ENCODE assay signal across 19 cellular contexts in genomic region chr20:18657575-18657974, GRCh38.
DNase-seq lines count a peak whose midpoint lies in the region; ATAC-seq and TF ChIP-seq lines count a peak whose summit lies in the region.
"Had no signal": no experiment of that assay in that cellular context is flagged by ENCODE, and none has a peak within 500 bp of the region (broad histone marks: within the 10 kb centered on the region; RNA-seq: fewer than 3 reads in every experiment).

No MANE protein-coding gene starts in this region.

- peak overlapping the region; percentile 17 for H2AK9ac ChIP-seq in IMR-90 (replicated peaks; ENCODE audit: low read depth, low read length, poor library complexity)

- H3K79me1 ChIP-seq in IMR-90 (ENCODE audit: low read depth in 1 of 2, low read length in 2 of 2): peaks cover 5% of the 10 kb centered on the region in 2 experiments; a peak in 1 of 4 replicates

- no peak overlapping the region for H4K91ac ChIP-seq in IMR-90 (ENCODE audit: insufficient read depth, low read depth, low read length)

- no peak overlapping the region for H2BK5ac ChIP-seq in IMR-90 (ENCODE audit: low read depth, low read length, poor library complexity, severe bottlenecking)

- ATAC-seq in IMR-90 (ENCODE audit: low read depth) (peak; percentile 69), foreskin keratinocyte (peak; percentile 82)
- ATAC-seq in stimulated activated naive B cell treated with anti-CD40 and anti-IgM and Interleukin-4, amounts not matched to agents 10 μg/mL and 1 μg/mL and 100 μg/mL, for 72 hours (replicated peaks): no peak
- ATAC-seq in activated CD8-positive, alpha-beta T cell treated with anti-CD3 and anti-CD28 coated beads, Interleukin-2, amount 10 ng/mL, durations not matched to agents 7 days and 5 days: no peak
- ATAC-seq: lower lobe of right lung; naive thymus-derived CD8-positive, alpha-beta T cell; SK-N-SH treated with all-trans-retinoic acid at 6 μM for 48 hours had no signal

- H3K36me3 Mint-ChIP-seq in stimulated activated naive B cell treated with anti-CD40 and anti-IgM and Interleukin-4, amounts not matched to agents 10 μg/mL and 1 μg/mL and 100 μg/mL, for 72 hours: peaks cover 10 to 22% of the 10 kb centered on the region in 2 donors
- no peaks in the 10 kb centered on the region for H3K36me3 Mint-ChIP-seq in activated CD8-positive, alpha-beta T cell treated with anti-CD3 and anti-CD28 coated beads, Interleukin-2, amount 10 ng/mL, durations not matched to agents 7 days and 5 days (ENCODE audit: low read depth)
- H3K36me3 Mint-ChIP-seq in activated CD4-positive, alpha-beta T cell treated with anti-CD3 and anti-CD28 coated beads, Interleukin-2, amount 10 ng/mL, durations not matched to agents 7 days and 5 days (ENCODE audit: low read depth): peaks cover 2% of the 10 kb centered on the region

- POLR2A ChIA-PET in IMR-90 (lab: Charles Lee; ENCODE audit: unreplicated experiment): no interaction called here
- POLR2A ChIA-PET in activated CD8-positive, alpha-beta T cell treated with anti-CD3 and anti-CD28 coated beads, Interleukin-2, amount 10 ng/mL, durations not matched to agents 7 days and 5 days (lab: Charles Lee): no interaction called here
- POLR2A ChIA-PET in activated CD4-positive, alpha-beta T cell treated with anti-CD3 and anti-CD28 coated beads, Interleukin-2, amount 10 ng/mL, durations not matched to agents 7 days and 5 days (lab: Charles Lee): no interaction called here

- H2BK120ac ChIP-seq in IMR-90 (ENCODE audit: low read depth, low read length): no peak overlapping the region

- H3K4me3 ChIP-seq in IMR-90 (ENCODE audit: insufficient read depth, low read depth, low read length): no peak overlapping the region
- no peak overlapping the region for H3K4me3 ChIP-seq in astrocyte of the spinal cord (ENCODE audit: low read depth, low read length)
- no peak overlapping the region for H3K4me3 ChIP-seq in testis
- H3K4me3 ChIP-seq: ascending aorta, HAP-1, lower lobe of right lung, Peyer's patch had no signal

- TF ChIP-seq CTCF in IMR-90 (conservative IDR thresholded peaks at IDR 0.05; ENCODE audit: low read depth, low read length) (no peak), astrocyte of the spinal cord (IDR thresholded peaks at IDR 0.05; ENCODE audit: low read depth, low read length) (no peak), foreskin keratinocyte (conservative IDR thresholded peaks at IDR 0.05) (no peak), testis (IDR thresholded peaks at IDR 0.05) (no peak)

- CTCF ChIA-PET in IMR-90 (lab: Yijun Ruan, JAX): no interaction called here
- CTCF ChIA-PET in activated CD8-positive, alpha-beta T cell treated with anti-CD3 and anti-CD28 coated beads, Interleukin-2, amount 10 ng/mL, durations not matched to agents 7 days and 5 days (lab: Charles Lee): no interaction called here
- CTCF ChIA-PET in activated CD4-positive, alpha-beta T cell treated with anti-CD3 and anti-CD28 coated beads, Interleukin-2, amount 10 ng/mL, durations not matched to agents 7 days and 5 days (lab: Charles Lee): no interaction called here

- no peak overlapping the region for H3K4ac ChIP-seq in IMR-90 (ENCODE audit: low read depth, low read length)

- H3K18ac ChIP-seq in IMR-90 (ENCODE audit: low read depth, low read length): no peak overlapping the region

- intact Hi-C loops in IMR-90 (cut with micrococcal nuclease) (no loop called here), testis (cut with DNase I; ENCODE audit: low total_unique reads) (no loop called here)

- no peak overlapping the region for H3K9ac ChIP-seq in IMR-90 (ENCODE audit: low read depth, low read length)

- H3K56ac ChIP-seq in IMR-90 (ENCODE audit: extremely low read depth, insufficient read depth, low read length): no peak overlapping the region

- H3K9me3 ChIP-seq in IMR-90 (ENCODE audit: control insufficient read depth, insufficient read depth, low read length) (no peaks in the 10 kb centered on the region), testis (no peaks in the 10 kb centered on the region)
- H3K9me3 ChIP-seq: ascending aorta, HAP-1, lower lobe of right lung, Peyer's patch had no signal

- peak overlapping the region; percentile 1 for H2AFZ ChIP-seq in IMR-90 (replicated peaks; ENCODE audit: low read length, poor library complexity)

- no peak overlapping the region for H3K4me2 ChIP-seq in IMR-90 (ENCODE audit: low read depth, low read length)

- H3K4me3 Mint-ChIP-seq in stimulated activated naive B cell treated with anti-CD40 and anti-IgM and Interleukin-4, amounts not matched to agents 10 μg/mL and 1 μg/mL and 100 μg/mL, for 72 hours: peak overlapping the region in 1 of 2 donors; percentile 4
- no peak overlapping the region for H3K4me3 Mint-ChIP-seq in activated CD8-positive, alpha-beta T cell treated with anti-CD3 and anti-CD28 coated beads, Interleukin-2, amount 10 ng/mL, durations not matched to agents 7 days and 5 days
- H3K4me3 Mint-ChIP-seq in activated CD4-positive, alpha-beta T cell treated with anti-CD3 and anti-CD28 coated beads, Interleukin-2, amount 10 ng/mL, durations not matched to agents 7 days and 5 days: no peak overlapping the region
- H3K4me3 Mint-ChIP-seq: naive thymus-derived CD8-positive, alpha-beta T cell had no signal

- dilution Hi-C loops in IMR-90 (cut with HindIII; ENCODE audit: low sequenced_read_pairs, unreplicated experiment): no loop called here

- TF ChIP-seq POLR2A in IMR-90 (IDR thresholded peaks at IDR 0.05; ENCODE audit: low read depth, low read length) (no peak), testis (IDR thresholded peaks at IDR 0.05) (no peak)

- peaks cover 12 to 23% of the 10 kb centered on the region in 2 donors for H3K4me1 Mint-ChIP-seq in stimulated activated naive B cell treated with anti-CD40 and anti-IgM and Interleukin-4, amounts not matched to agents 10 μg/mL and 1 μg/mL and 100 μg/mL, for 72 hours
- no peaks in the 10 kb centered on the region for H3K4me1 Mint-ChIP-seq in activated CD8-positive, alpha-beta T cell treated with anti-CD3 and anti-CD28 coated beads, Interleukin-2, amount 10 ng/mL, durations not matched to agents 7 days and 5 days (ENCODE audit: low read depth)
- no peaks in the 10 kb centered on the region for H3K4me1 Mint-ChIP-seq in activated CD4-positive, alpha-beta T cell treated with anti-CD3 and anti-CD28 coated beads, Interleukin-2, amount 10 ng/mL, durations not matched to agents 7 days and 5 days

- no peak overlapping the region for H2BK20ac ChIP-seq in IMR-90 (ENCODE audit: low read depth, low read length)

- no peak overlapping the region for H2AK5ac ChIP-seq in IMR-90 (ENCODE audit: low read depth, low read length)

- H3K9me1 ChIP-seq in IMR-90 (ENCODE audit: insufficient read depth, low read length): peaks cover 8% of the 10 kb centered on the region

- DNase-seq in IMR-90 (peak; percentile 87), astrocyte of the spinal cord (ENCODE audit: low read depth, low spot score) (peak; percentile 63), foreskin keratinocyte (peak in 1 of 2 donors; percentile 34), testis (no peak)
- DNase-seq in stimulated activated naive B cell treated with anti-CD40 and anti-IgM and Interleukin-4, amounts not matched to agents 10 μg/mL and 1 μg/mL and 100 μg/mL, for 72 hours: no peak
- no peak for DNase-seq in activated CD8-positive, alpha-beta T cell treated with anti-CD3 and anti-CD28 coated beads, Interleukin-2, amount 10 ng/mL, durations not matched to agents 7 days and 5 days
- DNase-seq in activated CD4-positive, alpha-beta T cell treated with anti-CD3 and anti-CD28 coated beads, Interleukin-2, amount 10 ng/mL, durations not matched to agents 7 days and 5 days: no peak
- DNase-seq: activated CD4-positive, alpha-beta T cell treated with anti-CD3 and anti-CD28 coated beads, Interleukin-2, amount 50 U/mL, for 1 hour; activated naive CD4-positive, alpha-beta T cell; C1 segment of cervical spinal cord; DMS 273 treated with DMSO at 0.1 percent for 48 hours; lower lobe of right lung; naive thymus-derived CD8-positive, alpha-beta T cell; NCI-H1105; NCI-H774; Peyer's patch had no signal

- no peak overlapping the region for H3K23ac ChIP-seq in IMR-90 (ENCODE audit: low read depth, low read length)

- H3K36me3 ChIP-seq in IMR-90 (ENCODE audit: control insufficient read depth, insufficient read depth, low read length) (no peaks in the 10 kb centered on the region), testis (ENCODE audit: low read depth, missing control alignments) (no peaks in the 10 kb centered on the region)
- H3K36me3 ChIP-seq: ascending aorta, HAP-1, lower lobe of right lung, Peyer's patch had no signal

- H4K5ac ChIP-seq in IMR-90 (ENCODE audit: low read depth, low read length): no peak overlapping the region

- no peak overlapping the region for H3K14ac ChIP-seq in IMR-90 (replicated peaks; ENCODE audit: low read depth, low read length)

- peaks cover 0 to 4% of the 10 kb centered on the region in 2 donors for H3K9me3 Mint-ChIP-seq in stimulated activated naive B cell treated with anti-CD40 and anti-IgM and Interleukin-4, amounts not matched to agents 10 μg/mL and 1 μg/mL and 100 μg/mL, for 72 hours
- H3K9me3 Mint-ChIP-seq in activated CD8-positive, alpha-beta T cell treated with anti-CD3 and anti-CD28 coated beads, Interleukin-2, amount 10 ng/mL, durations not matched to agents 7 days and 5 days (ENCODE audit: insufficient read depth): no peaks in the 10 kb centered on the region
- H3K9me3 Mint-ChIP-seq in activated CD4-positive, alpha-beta T cell treated with anti-CD3 and anti-CD28 coated beads, Interleukin-2, amount 10 ng/mL, durations not matched to agents 7 days and 5 days: no peaks in the 10 kb centered on the region
- H3K9me3 Mint-ChIP-seq: naive thymus-derived CD8-positive, alpha-beta T cell had no signal

- peak overlapping the region; percentile 10 for H3K27ac Mint-ChIP-seq in stimulated activated naive B cell treated with anti-CD40 and anti-IgM and Interleukin-4, amounts not matched to agents 10 μg/mL and 1 μg/mL and 100 μg/mL, for 72 hours
- H3K27ac Mint-ChIP-seq in activated CD8-positive, alpha-beta T cell treated with anti-CD3 and anti-CD28 coated beads, Interleukin-2, amount 10 ng/mL, durations not matched to agents 7 days and 5 days: no peak overlapping the region
- H3K27ac Mint-ChIP-seq in activated CD4-positive, alpha-beta T cell treated with anti-CD3 and anti-CD28 coated beads, Interleukin-2, amount 10 ng/mL, durations not matched to agents 7 days and 5 days: no peak overlapping the region

- H3K27ac ChIP-seq in IMR-90 (ENCODE audit: insufficient read depth, low read length) (no peak overlapping the region), foreskin keratinocyte (no peak overlapping the region), testis (no peak overlapping the region)
- H3K27ac ChIP-seq: ascending aorta, lower lobe of right lung, Peyer's patch had no signal

- H4K8ac ChIP-seq in IMR-90 (ENCODE audit: low read depth in 2 of 2, low read length in 2 of 2): peak overlapping the region in 1 of 2 experiments; percentile 13; a peak in 1 of 4 replicates

- in situ Hi-C loops in IMR-90 (cut with MboI; ENCODE audit: low sequenced_read_pairs): no loop called here
- in situ Hi-C loops in astrocyte of the spinal cord (cut with HindIII; ENCODE audit: low sequenced_read_pairs): no loop called here

- H3K4me1 ChIP-seq in IMR-90 (ENCODE audit: control insufficient read depth, insufficient read depth, low read length) (peaks cover 2% of the 10 kb centered on the region), foreskin keratinocyte (no peaks in the 10 kb centered on the region), testis (no peaks in the 10 kb centered on the region)
- H3K4me1 ChIP-seq: HAP-1, lower lobe of right lung, Peyer's patch had no signal

- H3K27me3 ChIP-seq in IMR-90 (ENCODE audit: control insufficient read depth, insufficient read depth, low read length): no peaks in the 10 kb centered on the region
- H3K27me3 ChIP-seq in foreskin keratinocyte: no peaks in the 10 kb centered on the region
- H3K27me3 ChIP-seq in testis: no peaks in the 10 kb centered on the region
- H3K27me3 ChIP-seq: ascending aorta, Peyer's patch had no signal

- BruUV-seq in IMR-90 (replicated peaks; lab: Mats Ljungman, UMichigan): no TSS peak

- H3K27me3 Mint-ChIP-seq in stimulated activated naive B cell treated with anti-CD40 and anti-IgM and Interleukin-4, amounts not matched to agents 10 μg/mL and 1 μg/mL and 100 μg/mL, for 72 hours: no peaks in the 10 kb centered on the region
- no peaks in the 10 kb centered on the region for H3K27me3 Mint-ChIP-seq in activated CD8-positive, alpha-beta T cell treated with anti-CD3 and anti-CD28 coated beads, Interleukin-2, amount 10 ng/mL, durations not matched to agents 7 days and 5 days (ENCODE audit: low read depth)
- no peaks in the 10 kb centered on the region for H3K27me3 Mint-ChIP-seq in activated CD4-positive, alpha-beta T cell treated with anti-CD3 and anti-CD28 coated beads, Interleukin-2, amount 10 ng/mL, durations not matched to agents 7 days and 5 days
- H3K27me3 Mint-ChIP-seq: naive thymus-derived CD8-positive, alpha-beta T cell had no signal

- WGBS in IMR-90 (ENCODE audit: extremely low coverage in 2 of 2, insufficient read length in 1 of 2), 2 experiments: no CpG with 5 or more reads among the region's 4 CpGs
- WGBS in testis, 2 donors: 87 to 100% methylated on average over 4 of the region's 4 CpGs

- H2BK15ac ChIP-seq in IMR-90 (ENCODE audit: low read depth, low read length): no peak overlapping the region

- H4K20me1 ChIP-seq in IMR-90 (ENCODE audit: insufficient read depth, low read length): no peaks in the 10 kb centered on the region

- TF ChIP-seq RAD21 in IMR-90 (IDR thresholded peaks at IDR 0.05; ENCODE audit: low read length): no peak

Comparison
In these comparisons a context has a peak if more than half of its experiments do, and no peak if none do; other contexts are left out.
1. ATAC-seq: peak in IMR-90 (single experiment) and foreskin keratinocyte (single experiment); none in stimulated activated naive B cell treated with anti-CD40 and anti-IgM and Interleukin-4, amounts not matched to agents 10 μg/mL and 1 μg/mL and 100 μg/mL, for 72 hours (0 of 2) and activated CD8-positive, alpha-beta T cell treated with anti-CD3 and anti-CD28 coated beads, Interleukin-2, amount 10 ng/mL, durations not matched to agents 7 days and 5 days (single experiment).
2. DNase-seq: peak in IMR-90 (single experiment) and astrocyte of the spinal cord (single experiment); none in stimulated activated naive B cell treated with anti-CD40 and anti-IgM and Interleukin-4, amounts not matched to agents 10 μg/mL and 1 μg/mL and 100 μg/mL, for 72 hours (single experiment), activated CD8-positive, alpha-beta T cell treated with anti-CD3 and anti-CD28 coated beads, Interleukin-2, amount 10 ng/mL, durations not matched to agents 7 days and 5 days (single experiment), activated CD4-positive, alpha-beta T cell treated with anti-CD3 and anti-CD28 coated beads, Interleukin-2, amount 10 ng/mL, durations not matched to agents 7 days and 5 days (single experiment) and testis (single experiment).